In the genomic region with DNA sequence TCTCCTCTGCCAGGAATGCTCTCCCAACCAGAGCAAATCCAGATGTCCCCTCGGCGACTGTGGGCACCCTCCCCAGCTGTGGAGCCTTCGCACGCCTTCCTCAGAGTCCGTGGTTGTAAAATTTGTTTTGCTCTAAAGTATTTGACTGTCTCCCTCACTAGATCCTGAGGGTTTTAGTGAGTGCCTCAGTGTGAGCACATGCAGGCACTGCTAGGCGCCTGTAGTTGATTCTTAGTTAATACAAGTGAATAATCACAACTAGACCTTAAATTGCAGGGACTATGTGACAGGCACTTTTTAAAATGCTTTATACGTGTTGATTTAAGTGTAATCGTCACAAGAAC, we compare ENCODE assay signal across 8 cellular contexts. TPM values are rescaled to one million over a fixed set of nuclear protein-coding genes. Genes with fewer than 3 reads are reported as not detected.
A peak's percentile ranks its signal among the peaks of the same experiment; 100 is the strongest.
DNase-seq lines count a peak whose midpoint lies in the region; ATAC-seq, FAIRE-seq and TF ChIP-seq lines count a peak whose summit lies in the region.

No MANE protein-coding gene starts in this region.

- intact Hi-C loops in OCI-LY7 (cut with micrococcal nuclease; ENCODE audit: unreplicated experiment): loop anchor here (1.0 kb wide), 1 partner anchor 21 kb away; no protein-coding TSS in a partner anchor
- intact Hi-C loops in endothelial cell of umbilical vein (cut with micrococcal nuclease): loop anchor here (1.0 to 10.0 kb wide), 3 partner anchors 32 to 222 kb away; no protein-coding TSS in a partner anchor

- no peaks in the 10 kb centered on the region for H3K27me3 Mint-ChIP-seq in osteocyte (ENCODE audit: unreplicated experiment)

- H3K4me1 ChIP-seq in OCI-LY7 (ENCODE audit: insufficient read depth, low read length, poor library complexity, severe bottlenecking) (peaks cover 42% of the 10 kb centered on the region), endothelial cell of umbilical vein (ENCODE audit: control insufficient read depth, extremely low read depth, insufficient read depth, low read length) (peaks cover 29% of the 10 kb centered on the region)

- H3K79me2 ChIP-seq in OCI-LY7 (ENCODE audit: insufficient read depth, low read depth, low read length) (peaks cover 36% of the 10 kb centered on the region), endothelial cell of umbilical vein (ENCODE audit: control insufficient read depth, insufficient read depth, low read length) (peaks cover 43% of the 10 kb centered on the region)

- TF ChIP-seq CTCF in OCI-LY7 (conservative IDR thresholded peaks at IDR 0.05; ENCODE audit: low read length): no peak
- no peak for TF ChIP-seq CTCF in endothelial cell of umbilical vein (IDR thresholded peaks at IDR 0.05; ENCODE audit: extremely low read depth in 1 of 2, insufficient read depth in 1 of 2, low read depth in 1 of 2, low read length in 2 of 2)
- TF ChIP-seq CTCF in osteocyte (IDR thresholded peaks at IDR 0.05): no peak

- peak overlapping the region; percentile 88 for H3K4me3 Mint-ChIP-seq in osteocyte (ENCODE audit: unreplicated experiment)

- H2AFZ ChIP-seq in OCI-LY7 (ENCODE audit: low read length): peak overlapping the region; percentile 79
- peak overlapping the region; percentile 49 for H2AFZ ChIP-seq in endothelial cell of umbilical vein (ENCODE audit: low read depth, low read length)

- FAIRE-seq in endothelial cell of umbilical vein (lab: Jason Lieb, UNC): no peak

- H3K9me3 Mint-ChIP-seq in osteocyte (ENCODE audit: unreplicated experiment): no peaks in the 10 kb centered on the region

- POLR2A ChIA-PET in OCI-LY7 (lab: Charles Lee) (interaction anchor here (0.5 to 4.0 kb wide), 6 partner anchors 16 to 271 kb away, joined by 3 to 32 read pairs (median 3); a partner anchor contains a TSS), endothelial cell of umbilical vein (lab: Charles Lee) (interaction anchor here (1.0 to 1.3 kb wide), 4 partner anchors 20 to 112 kb away, joined by 3 to 6 read pairs (median 4); a partner anchor contains a TSS)

- H3K27ac ChIP-seq in OCI-LY7 (ENCODE audit: low read depth, low read length, poor library complexity, severe bottlenecking) (peak overlapping the region; percentile 49), endothelial cell of umbilical vein (ENCODE audit: insufficient read depth, low read depth, low read length) (peak overlapping the region; percentile 71)

- H3K9me2 ChIP-seq in OCI-LY7 (ENCODE audit: insufficient read depth, low read length): no peaks in the 10 kb centered on the region

- BruUV-seq in OCI-LY7 (replicated peaks; lab: Mats Ljungman, UMichigan) (TSS peak; percentile 65), endothelial cell of umbilical vein (replicated peaks; lab: Mats Ljungman, UMichigan) (TSS peak; percentile 51)

- H3K27ac Mint-ChIP-seq in osteocyte (ENCODE audit: unreplicated experiment): peak overlapping the region; percentile 93

- H3K36me3 Mint-ChIP-seq in osteocyte (ENCODE audit: unreplicated experiment): no peaks in the 10 kb centered on the region

- H3K4me2 ChIP-seq in OCI-LY7 (ENCODE audit: low read length) (peak overlapping the region; percentile 88), endothelial cell of umbilical vein (ENCODE audit: insufficient read depth, low read length) (peak overlapping the region; percentile 80)

- DNase-seq in OCI-LY7 (ENCODE audit: low spot score): peak; percentile 48
- DNase-seq in endothelial cell of umbilical vein (ENCODE audit: low read depth, low spot score): no peak
- no peak for DNase-seq in osteocyte (ENCODE audit: extremely low spot score, unreplicated experiment)
- DNase-seq in NCI-H748 (lab: John Stamatoyannopoulos, UW; ENCODE audit: unreplicated experiment): no peak
- DNase-seq in NCI-H128 (lab: John Stamatoyannopoulos, UW; ENCODE audit: unreplicated experiment): no peak
- no peak for DNase-seq in GF-D8 (lab: John Stamatoyannopoulos, UW)

- H3K4me1 Mint-ChIP-seq in osteocyte (ENCODE audit: unreplicated experiment): peaks cover 15% of the 10 kb centered on the region

- ATAC-seq in GM19395 (IDR thresholded peaks at IDR 0.05; ENCODE audit: unreplicated experiment) (peak; percentile 13), HG02970 (IDR thresholded peaks at IDR 0.05; ENCODE audit: low FRiP score, unreplicated experiment) (no peak)

- H4K20me1 ChIP-seq in OCI-LY7 (ENCODE audit: insufficient read depth, low read length) (peaks cover 11% of the 10 kb centered on the region), endothelial cell of umbilical vein (replicated peaks; ENCODE audit: control insufficient read depth, extremely low read depth, insufficient read depth, low read length) (peaks cover 3% of the 10 kb centered on the region)

- peak overlapping the region; percentile 98 for H3K4me3 ChIP-seq in OCI-LY7 (ENCODE audit: low read depth, low read length, poor library complexity, severe bottlenecking)
- peak overlapping the region; percentile 67 to 95 (median 87) for H3K4me3 ChIP-seq in endothelial cell of umbilical vein (replicated peaks in 1 of 3; ENCODE audit: insufficient read depth in 1 of 3, low read depth in 1 of 3, low read length in 3 of 3)

- H3K9me3 ChIP-seq in OCI-LY7 (ENCODE audit: low read length) (no peaks in the 10 kb centered on the region), endothelial cell of umbilical vein (replicated peaks; ENCODE audit: control insufficient read depth, insufficient read depth, low read length) (no peaks in the 10 kb centered on the region)

- no peaks in the 10 kb centered on the region; the same call in 1 of the 2 replicates for H3K36me3 ChIP-seq in OCI-LY7 (ENCODE audit: insufficient read depth, low read length)
- H3K36me3 ChIP-seq in endothelial cell of umbilical vein (ENCODE audit: control insufficient read depth in 2 of 2, extremely low read depth in 1 of 2, insufficient read depth in 2 of 2, low read length in 2 of 2): peaks cover 0 to 2% of the 10 kb centered on the region in 2 experiments

- dilution Hi-C loops in endothelial cell of umbilical vein (cut with MboI; ENCODE audit: extremely low pct_ligation_motif_present, low sequenced_read_pairs): no loop called here

- no peaks in the 10 kb centered on the region for H3K9me1 ChIP-seq in endothelial cell of umbilical vein (replicated peaks; ENCODE audit: control insufficient read depth, extremely low read depth, insufficient read depth, low read length)

- no peak for TF ChIP-seq POLR2A in endothelial cell of umbilical vein (IDR thresholded peaks at IDR 0.05; ENCODE audit: low read depth, low read length)

- H3K9ac ChIP-seq in endothelial cell of umbilical vein (replicated peaks; ENCODE audit: extremely low read depth, insufficient read depth, low read length): peak overlapping the region; percentile 97

- H3K27me3 ChIP-seq in endothelial cell of umbilical vein (ENCODE audit: control insufficient read depth in 2 of 2, insufficient read depth in 2 of 2, low read length in 2 of 2): peaks cover 0 to 5% of the 10 kb centered on the region in 2 experiments

- CTCF ChIA-PET in OCI-LY7 (lab: Charles Lee; ENCODE audit: unreplicated experiment) (interaction anchor here (1.0 to 1.1 kb wide), 2 partner anchors 10 to 15 kb away, joined by 3 to 4 read pairs; no protein-coding TSS in a partner anchor), endothelial cell of umbilical vein (lab: Charles Lee) (interaction anchor here (0.9 to 1.7 kb wide), 5 partner anchors 9 to 137 kb away, joined by 3 to 14 read pairs (median 6); a partner anchor contains a TSS)

TF ChIP-seq in endothelial cell of umbilical vein, 7 proteins besides CTCF, POLR2A, EP300 and RAD21 (continues in another document):
- no peak for TF ChIP-seq FOS (IDR thresholded peaks at IDR 0.05; ENCODE audit: borderline replicate concordance, insufficient read depth, low read length)
- no peak for TF ChIP-seq JUN (IDR thresholded peaks at IDR 0.05; ENCODE audit: borderline replicate concordance, insufficient read depth, insufficient read length, low read depth)
- no peak for TF ChIP-seq POLR2AphosphoS5 (IDR thresholded peaks at IDR 0.05; ENCODE audit: insufficient read depth, low read depth, low read length)
- no peak for TF ChIP-seq EZH2 (IDR thresholded peaks at IDR 0.05; ENCODE audit: borderline replicate concordance, low read depth, low read length, severe bottlenecking)

RNA-seq across cellular contexts. Expression of a gene that starts 0.7 kb away (rescaled TPM):
- 81.4 and 93.7 TPM in 2 replicates for total RNA-seq in OCI-LY7 (2014; rRNA removed; shearing (Covaris generic))
- total RNA-seq in OCI-LY7 (2022) (72.5 and 79.6 TPM in 2 replicates), endothelial cell of umbilical vein (218 and 226 TPM in 2 replicates), osteocyte (175 and 180 TPM in 2 replicates)
- polyA plus RNA-seq in endothelial cell of umbilical vein: 206 and 228 TPM in 2 replicates
- 198 and 207 TPM in 2 replicates for polyA plus RNA-seq in endothelial cell of umbilical vein (2011; cell fraction: cytosol; rRNA removed)
- polyA plus RNA-seq in endothelial cell of umbilical vein (2011; cell fraction: nucleus; rRNA removed): 220 TPM in 2 replicates
- 213 and 240 TPM in 2 replicates for polyA plus RNA-seq in endothelial cell of umbilical vein (2012)
- polyA minus RNA-seq in endothelial cell of umbilical vein: 178 and 180 TPM in 2 replicates
- 71.8 TPM for polyA minus RNA-seq in endothelial cell of umbilical vein (2011; cell fraction: cytosol; rRNA and poly(A)+ RNA removed)
- 89.6 and 94.9 TPM in 2 replicates for polyA minus RNA-seq in endothelial cell of umbilical vein (2011; cell fraction: nucleus; rRNA and poly(A)+ RNA removed)

RNA-seq across cellular contexts. Expression of a gene that starts 18.8 kb away (rescaled TPM):
- 23.8 and 27.8 TPM in 2 replicates for total RNA-seq in OCI-LY7 (2014; rRNA removed; shearing (Covaris generic))
- total RNA-seq in OCI-LY7 (2022): 45.7 and 48.6 TPM in 2 replicates
- total RNA-seq in endothelial cell of umbilical vein: not detected in 2 replicates
- polyA plus RNA-seq in endothelial cell of umbilical vein: not detected in 2 replicates
- 0.03 TPM in 1 of 2 replicates, not detected in the other for polyA plus RNA-seq in endothelial cell of umbilical vein (2011; cell fraction: cytosol; rRNA removed)
- not detected in 2 replicates for polyA plus RNA-seq in endothelial cell of umbilical vein (2011; cell fraction: nucleus; rRNA removed)
- polyA plus RNA-seq in endothelial cell of umbilical vein (2012): not detected in 2 replicates
- polyA minus RNA-seq in endothelial cell of umbilical vein: not detected in 2 replicates
- not detected for polyA minus RNA-seq in endothelial cell of umbilical vein (2011; cell fraction: cytosol; rRNA and poly(A)+ RNA removed)
- polyA minus RNA-seq in endothelial cell of umbilical vein (2011; cell fraction: nucleus; rRNA and poly(A)+ RNA removed): not detected in 2 replicates
- not detected in 2 replicates for total RNA-seq in osteocyte

RNA-seq across cellular contexts. Expression of a gene that starts 32.1 kb away (rescaled TPM):
- total RNA-seq in OCI-LY7 (2014; rRNA removed; shearing (Covaris generic)): not detected in 2 replicates
- 0.30 TPM in 1 of 2 replicates, not detected in the other for total RNA-seq in OCI-LY7 (2022)
- total RNA-seq in endothelial cell of umbilical vein: not detected in 2 replicates
- polyA plus RNA-seq in endothelial cell of umbilical vein: 0.14 and 0.41 TPM in 2 replicates
- 0.08 and 0.14 TPM in 2 replicates for polyA plus RNA-seq in endothelial cell of umbilical vein (2011; cell fraction: cytosol; rRNA removed)
- polyA plus RNA-seq in endothelial cell of umbilical vein (2011; cell fraction: nucleus; rRNA removed): 0.25 and 0.28 TPM in 2 replicates
- 0.40 and 0.82 TPM in 2 replicates for polyA plus RNA-seq in endothelial cell of umbilical vein (2012)
- polyA minus RNA-seq in endothelial cell of umbilical vein: 0.29 and 0.42 TPM in 2 replicates
- polyA minus RNA-seq in endothelial cell of umbilical vein (2011; cell fraction: cytosol; rRNA and poly(A)+ RNA removed): not detected
- not detected in 2 replicates for polyA minus RNA-seq in endothelial cell of umbilical vein (2011; cell fraction: nucleus; rRNA and poly(A)+ RNA removed)
- total RNA-seq in osteocyte: not detected in 2 replicates

Comparison
In these comparisons a context has a peak if more than half of its experiments do, and no peak if none do; other contexts are left out.
1. RNA of a gene that starts 18.8 kb away (total RNA-seq): 23.8 to 48.6 TPM in OCI-LY7; not detected in endothelial cell of umbilical vein and not detected in osteocyte; every median in the first group is over 10 times any median in the second.